22 cellular contexts compared by ENCODE assay signal in genomic region chr4:94409947-94410346, GRCh38. TPM values are rescaled to one million over a fixed set of nuclear protein-coding genes. Genes with fewer than 3 reads are reported as not detected.
DNase-seq lines count a peak whose midpoint lies in the region; ATAC-seq, FAIRE-seq and TF ChIP-seq lines count a peak whose summit lies in the region.
"Had no signal": no experiment of that assay in that cellular context is flagged by ENCODE, and none has a peak within 500 bp of the region (broad histone marks: within the 10 kb centered on the region; RNA-seq: fewer than 3 reads in every experiment).

No MANE protein-coding gene starts in this region.

- CTCF ChIA-PET in HepG2 (lab: Yijun Ruan, JAX; ENCODE audit: low intra/inter-chr PET ratio, low total read pairs): no interaction called here

- no peak overlapping the region for H3K4me3 ChIP-seq in right lobe of liver
- no peak overlapping the region for H3K4me3 ChIP-seq in HepG2 (replicated peaks in 1 of 3; ENCODE audit: insufficient read depth in 1 of 3, low read depth in 2 of 3, low read length in 3 of 3)
- no peak overlapping the region for H3K4me3 ChIP-seq in fibroblast of villous mesenchyme (ENCODE audit: low read depth, low read length)
- H3K4me3 ChIP-seq: breast epithelium, SJSA1 had no signal

- H3K4me1 ChIP-seq in right lobe of liver (peaks cover 0 to 46% (median 9%) of the 10 kb centered on the region in 4 donors), HepG2 (ENCODE audit: insufficient read depth, low read length) (peaks cover 57% of the 10 kb centered on the region)
- H3K4me1 ChIP-seq: breast epithelium had no signal

- no peak overlapping the region for H2AFZ ChIP-seq in HepG2 (ENCODE audit: low read length)

- BruUV-seq in HepG2 (replicated peaks; lab: Mats Ljungman, UMichigan): no TSS peak

- H4K20me1 ChIP-seq in HepG2 (ENCODE audit: insufficient read depth, low read length): no peaks in the 10 kb centered on the region

- no peak overlapping the region for H3K9ac ChIP-seq in HepG2 (ENCODE audit: insufficient read depth, low read depth, low read length)

- POLR2A ChIA-PET in HepG2 (lab: Yijun Ruan, JAX): interaction anchor here (1.2 to 10.1 kb wide), 3 partner anchors 19 to 43 kb away, joined by 3 to 94 read pairs (median 13); partner anchors contain the start of gene PDLIM5

- no peaks in the 10 kb centered on the region for H3K27me3 ChIP-seq in right lobe of liver
- H3K27me3 ChIP-seq in HepG2 (ENCODE audit: control insufficient read depth in 1 of 2, insufficient read depth in 2 of 2, low read length in 2 of 2): no peaks in the 10 kb centered on the region
- H3K27me3 ChIP-seq: breast epithelium, neutrophil, SJSA1 had no signal

- no peaks in the 10 kb centered on the region for H3K36me3 ChIP-seq in right lobe of liver
- H3K36me3 ChIP-seq in HepG2 (replicated peaks in 1 of 2; ENCODE audit: control insufficient read depth in 1 of 2, insufficient read depth in 2 of 2, low read length in 2 of 2): no peaks in the 10 kb centered on the region
- H3K36me3 ChIP-seq: breast epithelium, neutrophil, SJSA1 had no signal

- no peak for TF ChIP-seq CTCF in right lobe of liver (IDR thresholded peaks at IDR 0.05)
- no peak for TF ChIP-seq CTCF in HepG2 (CRISPR knock-in tag; IDR thresholded peaks at IDR 0.05)
- TF ChIP-seq CTCF in fibroblast of villous mesenchyme (IDR thresholded peaks at IDR 0.05; ENCODE audit: insufficient read depth, low read depth, low read length): no peak

- no peak for FAIRE-seq in HepG2 (lab: Jason Lieb, UNC)
- FAIRE-seq: A204.1 had no signal

- in situ Hi-C loops in HepG2 (cut with HindIII; ENCODE audit: extremely low pct_ligation_motif_present, low pct_unique_long_range_greater_than_20kb): loop anchor here (5.0 kb wide), 2 partner anchors 42 to 187 kb away; partner anchors contain the start of gene PDLIM5

- H3K4me2 ChIP-seq in HepG2 (ENCODE audit: low read depth, low read length): no peak overlapping the region

- TF ChIP-seq RAD21 in HepG2 (CRISPR knock-in tag; IDR thresholded peaks at IDR 0.05): no peak

- H3K79me2 ChIP-seq in HepG2 (ENCODE audit: insufficient read depth, low read length): no peaks in the 10 kb centered on the region

- H3K27ac ChIP-seq in right lobe of liver (peak overlapping the region; percentile 8 to 80 (median 52)), HepG2 (ENCODE audit: extremely low read length, insufficient read depth, low read length) (no peak overlapping the region)
- H3K27ac ChIP-seq: breast epithelium, neutrophil, SJSA1 had no signal

- TF ChIP-seq EP300 in HepG2 (IDR thresholded peaks at IDR 0.05; ENCODE audit: low read depth in 2 of 2, low read length in 2 of 2) (no peak), HepG2 (CRISPR knock-in tag; IDR thresholded peaks at IDR 0.05; ENCODE audit: borderline replicate concordance) (no peak)

- no peak for ATAC-seq in right lobe of liver
- ATAC-seq in HepG2: no peak
- ATAC-seq in GM21367 (IDR thresholded peaks at IDR 0.05; ENCODE audit: unreplicated experiment): no peak
- no peak for ATAC-seq in left lobe of liver
- ATAC-seq: activated CD8-positive, alpha-beta T cell treated with anti-CD3 and anti-CD28 coated beads, Interleukin-2, amount 10 ng/mL, durations not matched to agents 7 days and 5 days; activated T-cell treated with anti-CD3 and anti-CD28 coated beads, Interleukin-2, amount 50 U/mL, for 4 hours had no signal

- DNase-seq in right lobe of liver (no peak), HepG2 (ENCODE audit: low spot score) (no peak), fibroblast of villous mesenchyme (ENCODE audit: low read depth) (peak; percentile 37), renal cortical epithelial cell (ENCODE audit: low read depth) (peak; percentile 11), activated gamma-delta T cell (lab: John Stamatoyannopoulos, UW) (no peak), left lobe of liver (ENCODE audit: low spot score) (no peak), SIG-M5 (lab: John Stamatoyannopoulos, UW) (no peak)
- DNase-seq: activated B cell treated with CpG ODN at 0.5 μM for 24 hours; activated CD8-positive, alpha-beta T cell treated with anti-CD3 and anti-CD28 coated beads, Interleukin-2, amount 10 ng/mL, durations not matched to agents 7 days and 5 days; activated T-cell treated with anti-CD3 and anti-CD28 coated beads, Interleukin-2, amount 50 U/mL, for 4 hours; effector CD8-positive, alpha-beta T cell; NCI-H1436; NCI-H2171; NCI-H774; OCI-M1; substantia nigra; T-helper 2 cell had no signal

- intact Hi-C loops in right lobe of liver (cut with DNase I): loop anchor here (10.0 kb wide), 1 partner anchor 185 kb away; no protein-coding TSS in a partner anchor
- intact Hi-C loops in HepG2 (cut with micrococcal nuclease; ENCODE audit: unreplicated experiment): no loop called here

- H3K9me3 ChIP-seq in right lobe of liver: no peaks in the 10 kb centered on the region
- H3K9me3 ChIP-seq in HepG2 (ENCODE audit: low read length): no peaks in the 10 kb centered on the region
- H3K9me3 ChIP-seq: breast epithelium, neutrophil, SJSA1 had no signal

- TF ChIP-seq POLR2A in right lobe of liver (IDR thresholded peaks at IDR 0.05): no peak
- TF ChIP-seq POLR2A in HepG2 (IDR thresholded peaks at IDR 0.05; ENCODE audit: insufficient read depth in 1 of 2, low read depth in 2 of 2, low read length in 2 of 2): no peak

TF ChIP-seq in HepG2, 621 proteins besides CTCF, POLR2A, EP300 and RAD21:
- TF ChIP-seq YEATS4 (CRISPR knock-in tag; IDR thresholded peaks at IDR 0.05; ENCODE audit: borderline replicate concordance) (no peak), ZIK1 (CRISPR knock-in tag; IDR thresholded peaks at IDR 0.05; ENCODE audit: borderline replicate concordance, low read depth) (no peak), RNF2 (conservative IDR thresholded peaks at IDR 0.05; ENCODE audit: low read depth) (no peak), SIX4 (CRISPR knock-in tag; IDR thresholded peaks at IDR 0.05) (no peak), ZNF256 (CRISPR knock-in tag; conservative IDR thresholded peaks at IDR 0.05) (no peak), HNRNPK (IDR thresholded peaks at IDR 0.05; ENCODE audit: low read depth, low read length, poor library complexity, severe bottlenecking) (no peak), RFXANK (CRISPR knock-in tag; IDR thresholded peaks at IDR 0.05) (no peak), ZBTB42 (CRISPR knock-in tag; IDR thresholded peaks at IDR 0.05) (no peak), ZNF891 (CRISPR knock-in tag; IDR thresholded peaks at IDR 0.05) (no peak), RELA (CRISPR knock-in tag; IDR thresholded peaks at IDR 0.05) (no peak), ZNF614 (CRISPR knock-in tag; IDR thresholded peaks at IDR 0.05; ENCODE audit: borderline replicate concordance) (no peak), REPIN1 (CRISPR knock-in tag; IDR thresholded peaks at IDR 0.05; ENCODE audit: borderline replicate concordance, low read depth) (no peak)
TF ChIP-seq in HepG2: peak in this region for 0.

RNA-seq across cellular contexts. Expression of gene PDLIM5, which starts 41.8 kb away (rescaled TPM):
- total RNA-seq in right lobe of liver (100 to 1,000 TPM in 3 of 6 experiments, 10 to 100 TPM in 3; 71.9 to 135 (median 101) TPM), HepG2 (2016; rRNA removed; fragmentation: Illumina TruSeq; extraction: Trizol) (52.8 and 70.2 TPM in 2 replicates), fibroblast of villous mesenchyme (259 and 370 TPM in 2 replicates), renal cortical epithelial cell (58.0 and 96.0 TPM in 2 replicates), left lobe of liver (79.0 TPM)
- 11.2 and 14.5 TPM in 2 replicates for total RNA-seq in HepG2 (2016; cell fraction: cytosol; rRNA removed; fragmentation: Illumina TruSeq; extraction: Trizol; ENCODE audit: low read depth)
- total RNA-seq in HepG2 (2016; cell fraction: insoluble cytoplasmic fraction; rRNA removed; fragmentation: Illumina TruSeq; extraction: Trizol): 52.2 and 54.1 TPM in 2 replicates
- 17.9 and 18.7 TPM in 2 replicates for total RNA-seq in HepG2 (2016; cell fraction: membrane; rRNA removed; fragmentation: Illumina TruSeq; extraction: Trizol)
- 88.4 and 102 TPM in 2 replicates for total RNA-seq in HepG2 (2016; cell fraction: nucleus; rRNA removed; fragmentation: Illumina TruSeq; extraction: Trizol)
- polyA plus RNA-seq in HepG2 (2011; rRNA removed): 107 and 119 TPM in 2 replicates
- 76.4 TPM in 2 replicates for polyA plus RNA-seq in HepG2 (2011; cell fraction: cytosol; rRNA removed)
- 70.2 and 73.2 TPM in 2 replicates for polyA plus RNA-seq in HepG2 (2011; cell fraction: nucleus; rRNA removed)
- 49.7 and 51.7 TPM in 2 replicates for polyA plus RNA-seq in HepG2 (2012)
- polyA plus RNA-seq in HepG2 (2016; cell fraction: cytosol; fragmentation: Illumina TruSeq; extraction: Trizol; ENCODE audit: low read depth): 3.8 and 5.4 TPM in 2 replicates
- 43.1 and 47.2 TPM in 2 replicates for polyA plus RNA-seq in HepG2 (2016; cell fraction: insoluble cytoplasmic fraction; fragmentation: Illumina TruSeq; extraction: Trizol; ENCODE audit: low read depth)
- 10.0 and 10.3 TPM in 2 replicates for polyA plus RNA-seq in HepG2 (2016; cell fraction: membrane; fragmentation: Illumina TruSeq; extraction: Trizol; ENCODE audit: low read depth)
- polyA plus RNA-seq in HepG2 (2016; cell fraction: nucleus; fragmentation: Illumina TruSeq; extraction: Trizol; ENCODE audit: insufficient read depth, low read depth): 37.0 and 39.1 TPM in 2 replicates
- polyA minus RNA-seq in HepG2 (2011; rRNA and poly(A)+ RNA removed; ENCODE audit: low replicate concordance): 133 and 288 TPM in 2 replicates
- polyA minus RNA-seq in HepG2 (2011; cell fraction: cytosol; rRNA and poly(A)+ RNA removed): 49.8 and 79.5 TPM in 2 replicates
- polyA minus RNA-seq in HepG2 (2011; cell fraction: nucleus; rRNA and poly(A)+ RNA removed): 358 and 434 TPM in 2 replicates

Comparison
In these comparisons a context has a peak if more than half of its experiments do, and no peak if none do; other contexts are left out.
1. DNase-seq: peak in fibroblast of villous mesenchyme (single experiment) and renal cortical epithelial cell (single experiment); none in right lobe of liver (0 of 3), HepG2 (single experiment), activated gamma-delta T cell (single experiment), left lobe of liver (single experiment) and SIG-M5 (single experiment).